Comparison of ENCODE assay signal across 24 cellular contexts in the genomic region with DNA sequence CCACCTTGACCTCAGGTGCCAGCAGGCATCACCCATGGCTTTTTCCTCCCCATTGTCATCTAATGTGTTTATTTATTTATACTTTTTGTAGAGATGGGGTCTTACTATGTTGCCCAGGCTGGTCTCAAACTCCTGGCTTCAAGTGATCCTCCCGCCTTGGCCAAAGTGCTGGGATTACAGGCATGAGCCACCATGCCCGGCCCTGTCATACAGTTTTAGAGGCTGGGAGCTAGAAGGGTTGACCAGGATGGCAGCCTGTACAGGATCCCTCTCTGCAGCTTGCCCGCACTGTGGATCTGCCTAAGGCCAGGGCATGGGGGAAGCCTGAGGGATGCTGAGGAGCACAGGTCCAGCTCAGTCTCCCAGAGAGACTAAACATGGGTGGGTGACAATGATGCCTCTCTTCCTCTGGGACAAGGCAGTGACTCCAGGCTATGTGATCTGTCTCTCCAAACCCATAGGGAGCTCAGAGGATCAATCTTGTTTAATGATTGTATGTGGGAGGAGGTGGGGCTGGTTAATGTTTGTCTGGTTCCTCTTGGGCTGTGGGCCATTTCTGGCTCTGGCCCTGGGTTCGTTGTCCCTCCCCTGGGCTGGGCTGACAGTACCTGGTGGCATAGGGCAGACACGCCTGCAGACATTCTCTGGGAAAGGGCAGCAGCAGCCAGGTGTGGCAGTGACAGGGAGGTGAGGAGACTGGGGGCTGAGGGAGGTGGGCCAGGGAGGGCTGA. TPM values are rescaled to one million over a fixed set of nuclear protein-coding genes. Genes with fewer than 3 reads are reported as not detected.
DNase-seq lines count a peak whose midpoint lies in the region; ATAC-seq and TF ChIP-seq lines count a peak whose summit lies in the region.
"Had no signal": no experiment of that assay in that cellular context is flagged by ENCODE, and none has a peak within 500 bp of the region (broad histone marks: within the 10 kb centered on the region; RNA-seq: fewer than 3 reads in every experiment).

No MANE protein-coding gene starts in this region.

- no peaks in the 10 kb centered on the region for H3K36me3 Mint-ChIP-seq in CD8-positive, alpha-beta memory T cell
- H3K36me3 Mint-ChIP-seq: activated CD4-positive, alpha-beta memory T cell treated with anti-CD3 and anti-CD28 coated beads for 36 hours had no signal

- no peaks in the 10 kb centered on the region for H3K36me3 ChIP-seq in muscle layer of duodenum (ENCODE audit: control insufficient read depth in 1 of 2, insufficient read depth in 2 of 2, low read length in 2 of 2)
- no peaks in the 10 kb centered on the region for H3K36me3 ChIP-seq in CD8-positive, alpha-beta memory T cell (ENCODE audit: insufficient read depth, low read length)
- H3K36me3 ChIP-seq: BLaER1 treated with 17β-estradiol and CSF1 and Interleukin-3, amounts not matched to agents 10 nM and 100 nM; ovary had no signal

- TF ChIP-seq CTCF in epithelial cell of proximal tubule (conservative IDR thresholded peaks at IDR 0.05; ENCODE audit: low read depth, low read length), result no peak

- H3K4me1 ChIP-seq in muscle layer of duodenum (ENCODE audit: control insufficient read depth in 1 of 2, insufficient read depth in 2 of 2, low read length in 2 of 2), result no peaks in the 10 kb centered on the region
- H3K4me1 ChIP-seq in CD8-positive, alpha-beta memory T cell (ENCODE audit: insufficient read depth, low read length), result no peaks in the 10 kb centered on the region
- H3K4me1 ChIP-seq: A549; BLaER1 treated with 17β-estradiol and CSF1 and Interleukin-3, amounts not matched to agents 10 nM and 100 nM had no signal

- no peaks in the 10 kb centered on the region for H3K27me3 ChIP-seq in muscle layer of duodenum (ENCODE audit: low read depth, low read length)
- peaks cover 6% of the 10 kb centered on the region for H3K27me3 ChIP-seq in CD8-positive, alpha-beta memory T cell (ENCODE audit: insufficient read depth, low read length, poor library complexity, severe bottlenecking)
- H3K27me3 ChIP-seq: ovary had no signal

- no peaks in the 10 kb centered on the region for H3K9me3 Mint-ChIP-seq in CD8-positive, alpha-beta memory T cell
- H3K9me3 Mint-ChIP-seq: activated CD4-positive, alpha-beta memory T cell treated with anti-CD3 and anti-CD28 coated beads for 36 hours; activated naive CD4-positive, alpha-beta T cell treated with anti-CD3 and anti-CD28 coated beads for 36 hours; stimulated activated naive CD8-positive, alpha-beta T cell treated with anti-CD3 and anti-CD28 coated beads, Interleukin-15, amount 100 ng/mL, for 72 hours; T-helper 1 cell treated with Interleukin-12 subunit alpha and Interleukin-12 subunit beta and Interleukin-4 antibody, amounts not matched to agents 30 μg/mL and 1 μg/mL, for 36 hours had no signal

- H3K27ac ChIP-seq in muscle layer of duodenum (ENCODE audit: low read length), result peak overlapping the region; percentile 31
- H3K27ac ChIP-seq in CD8-positive, alpha-beta memory T cell (ENCODE audit: low read depth, low read length), result no peak overlapping the region
- H3K27ac ChIP-seq: A549; BLaER1 treated with 17β-estradiol and CSF1 and Interleukin-3, amounts not matched to agents 10 nM and 100 nM; ovary had no signal

- H3K4me1 Mint-ChIP-seq in CD8-positive, alpha-beta memory T cell, result peaks cover 0 to 3% (median 0%) of the 10 kb centered on the region in 3 donors

- no peak overlapping the region for H3K4me3 Mint-ChIP-seq in CD8-positive, alpha-beta memory T cell
- H3K4me3 Mint-ChIP-seq: activated CD4-positive, alpha-beta memory T cell treated with anti-CD3 and anti-CD28 coated beads for 36 hours; activated naive CD4-positive, alpha-beta T cell treated with anti-CD3 and anti-CD28 coated beads for 36 hours; stimulated activated naive CD8-positive, alpha-beta T cell treated with anti-CD3 and anti-CD28 coated beads, Interleukin-15, amount 100 ng/mL, for 72 hours; T-helper 1 cell treated with Interleukin-12 subunit alpha and Interleukin-12 subunit beta and Interleukin-4 antibody, amounts not matched to agents 30 μg/mL and 1 μg/mL, for 36 hours had no signal

- DNase-seq in NCI-H510A treated with DMSO at 0.1 percent for 48 hours (lab: John Stamatoyannopoulos, UW) (peak; percentile 7), NCI-H510A (lab: John Stamatoyannopoulos, UW) (no peak), epithelial cell of proximal tubule (ENCODE audit: low read depth) (no peak), nucleus accumbens (lab: John Stamatoyannopoulos, UW) (no peak), NCI-H2171 treated with DMSO at 0.1 percent for 48 hours (lab: John Stamatoyannopoulos, UW) (no peak)
- no peak for DNase-seq in CD8-positive, alpha-beta memory T cell
- DNase-seq: activated CD4-positive, alpha-beta memory T cell treated with anti-CD3 and anti-CD28 coated beads for 36 hours; activated naive CD4-positive, alpha-beta T cell treated with anti-CD3 and anti-CD28 coated beads for 36 hours; activated T-cell treated with anti-CD3 and anti-CD28 coated beads for 4 hours; central memory CD4-positive, alpha-beta T cell; H7; left cardiac atrium; NCI-H1436; NCI-H524; ovary; SIG-M5; stimulated activated CD4-positive, alpha-beta T cell treated with anti-CD3 and anti-CD28 coated beads, Interleukin-2, amount 100 ng/mL, for 48 hours; stimulated activated naive CD8-positive, alpha-beta T cell treated with anti-CD3 and anti-CD28 coated beads, Interleukin-15, amount 100 ng/mL, for 72 hours had no signal

- peaks cover 0 to 14% of the 10 kb centered on the region in 2 donors for H3K27me3 Mint-ChIP-seq in CD8-positive, alpha-beta memory T cell
- H3K27me3 Mint-ChIP-seq: activated CD4-positive, alpha-beta memory T cell treated with anti-CD3 and anti-CD28 coated beads for 36 hours; stimulated activated naive CD8-positive, alpha-beta T cell treated with anti-CD3 and anti-CD28 coated beads, Interleukin-15, amount 100 ng/mL, for 72 hours had no signal

- no peak for ATAC-seq in GM18498 (IDR thresholded peaks at IDR 0.05; ENCODE audit: unreplicated experiment)
- ATAC-seq: left cardiac atrium; stimulated activated naive CD8-positive, alpha-beta T cell treated with anti-CD3 and anti-CD28 coated beads, Interleukin-15, amount 100 ng/mL, for 72 hours had no signal

- H3K4me3 ChIP-seq in epithelial cell of proximal tubule (ENCODE audit: low read depth, low read length), result peak overlapping the region; percentile 36
- no peak overlapping the region for H3K4me3 ChIP-seq in muscle layer of duodenum (ENCODE audit: low read depth in 1 of 2, low read length in 2 of 2)
- H3K4me3 ChIP-seq in CD8-positive, alpha-beta memory T cell (ENCODE audit: low read length), result no peak overlapping the region
- H3K4me3 ChIP-seq: A549; BLaER1 treated with 17β-estradiol and CSF1 and Interleukin-3, amounts not matched to agents 10 nM and 100 nM; ovary had no signal

- CTCF ChIA-PET in CD8-positive, alpha-beta memory T cell (lab: Charles Lee), result no interaction called here

- POLR2A ChIA-PET in CD8-positive, alpha-beta memory T cell (lab: Charles Lee), result no interaction called here

- H3K27ac Mint-ChIP-seq in CD8-positive, alpha-beta memory T cell, result no peak overlapping the region
- H3K27ac Mint-ChIP-seq: activated CD4-positive, alpha-beta memory T cell treated with anti-CD3 and anti-CD28 coated beads for 36 hours; activated naive CD4-positive, alpha-beta T cell treated with anti-CD3 and anti-CD28 coated beads for 36 hours; stimulated activated naive CD8-positive, alpha-beta T cell treated with anti-CD3 and anti-CD28 coated beads, Interleukin-15, amount 100 ng/mL, for 72 hours; T-helper 1 cell treated with Interleukin-12 subunit alpha and Interleukin-12 subunit beta and Interleukin-4 antibody, amounts not matched to agents 30 μg/mL and 1 μg/mL, for 36 hours had no signal

- no peaks in the 10 kb centered on the region for H3K9me3 ChIP-seq in muscle layer of duodenum (ENCODE audit: control insufficient read depth in 1 of 2, low read length in 2 of 2)
- no peaks in the 10 kb centered on the region for H3K9me3 ChIP-seq in CD8-positive, alpha-beta memory T cell (ENCODE audit: low read length)
- H3K9me3 ChIP-seq: A549; BLaER1 treated with 17β-estradiol and CSF1 and Interleukin-3, amounts not matched to agents 10 nM and 100 nM; ovary had no signal

RNA-seq across cellular contexts. Expression of a gene that starts 8.3 kb away (rescaled TPM):
- total RNA-seq in epithelial cell of proximal tubule, result 0.07 and 0.40 TPM in 2 replicates
- not detected for total RNA-seq in CD8-positive, alpha-beta memory T cell
- not detected for polyA plus RNA-seq in CD8-positive, alpha-beta memory T cell
- total RNA-seq: activated CD4-positive, alpha-beta memory T cell treated with anti-CD3 and anti-CD28 coated beads for 36 hours; activated naive CD4-positive, alpha-beta T cell treated with anti-CD3 and anti-CD28 coated beads for 36 hours; left cardiac atrium; OCI-LY7 had no signal

RNA-seq across cellular contexts. Expression of a gene that starts 39.2 kb away (rescaled TPM):
- total RNA-seq in epithelial cell of proximal tubule, result 13.8 and 14.6 TPM in 2 replicates
- 10 to 100 TPM; 16.5 to 16.7 TPM for total RNA-seq in CD8-positive, alpha-beta memory T cell
- 7.4 TPM for polyA plus RNA-seq in CD8-positive, alpha-beta memory T cell
